1 cellular context compared by ENCODE assay signal in genomic region chr5:10249948-10250803, GRCh38.
TF ChIP-seq lines count a peak whose summit lies in the region.

TSS of gene CCT5 (plus strand) at chr5:10250280. CDS start at chr5:10250341, 61 bp downstream.

TF ChIP-seq in HEK293, 187 proteins besides CTCF, POLR2A, EP300 and RAD21 (continued from another document and continues in another):
- no peak; the same call in 1 of the 2 replicates for TF ChIP-seq ZNF513 (tag by site-specific recombination; IDR thresholded peaks at IDR 0.05)
- TF ChIP-seq ZNF19 (tag by site-specific recombination; IDR thresholded peaks at IDR 0.05; ENCODE audit: low read depth) = no peak
- no peak for TF ChIP-seq ZNF16 (tag by site-specific recombination; IDR thresholded peaks at IDR 0.05; ENCODE audit: low read depth)
- no peak for TF ChIP-seq ZNF548 (tag by site-specific recombination; IDR thresholded peaks at IDR 0.05)
- peak; percentile 89; the same call in 1 of the 2 replicates for TF ChIP-seq ZBTB48 (tag by site-specific recombination; IDR thresholded peaks at IDR 0.05)
- TF ChIP-seq ZBTB11 (tag by site-specific recombination; conservative IDR thresholded peaks at IDR 0.05; ENCODE audit: low read depth) = peak; percentile 94
- no peak for TF ChIP-seq ZNF658 (tag by site-specific recombination; IDR thresholded peaks at IDR 0.05)
- TF ChIP-seq ZNF629 (tag by site-specific recombination; IDR thresholded peaks at IDR 0.05) = peak; percentile 49; the same call in 1 of the 2 replicates
- TF ChIP-seq ZBTB44 (tag by site-specific recombination; IDR thresholded peaks at IDR 0.05) = peak; percentile 86
- TF ChIP-seq ZNF37A (tag by site-specific recombination; IDR thresholded peaks at IDR 0.05) = no peak
- TF ChIP-seq OVOL3 (tag by site-specific recombination; IDR thresholded peaks at IDR 0.05) = peak; percentile 85
- no peak; the same call in 1 of the 2 replicates for TF ChIP-seq ZNF391 (tag by site-specific recombination; IDR thresholded peaks at IDR 0.05; ENCODE audit: borderline replicate concordance, low read depth)
- no peak for TF ChIP-seq ZNF747 (tag by site-specific recombination; IDR thresholded peaks at IDR 0.05)
- no peak for TF ChIP-seq ZNF175 (tag by site-specific recombination; IDR thresholded peaks at IDR 0.05)
- TF ChIP-seq BCL6B (tag by site-specific recombination; IDR thresholded peaks at IDR 0.05) = no peak
- TF ChIP-seq GLIS2 (tag by site-specific recombination; IDR thresholded peaks at IDR 0.05) = no peak; the same call in 1 of the 2 replicates
- TF ChIP-seq ZNF449 (tag by site-specific recombination; IDR thresholded peaks at IDR 0.05) = no peak
- TF ChIP-seq KLF17 (tag by site-specific recombination; IDR thresholded peaks at IDR 0.05) = no peak; the same call in 1 of the 2 replicates
- TF ChIP-seq ZNF404 (tag by site-specific recombination; IDR thresholded peaks at IDR 0.05) = no peak
- TF ChIP-seq ZNF677 (tag by site-specific recombination; IDR thresholded peaks at IDR 0.05) = no peak
- TF ChIP-seq ZNF837 (tag by site-specific recombination; IDR thresholded peaks at IDR 0.05) = no peak
- TF ChIP-seq ZNF2 (tag by site-specific recombination; IDR thresholded peaks at IDR 0.05) = no peak
- no peak for TF ChIP-seq ZNF214 (tag by site-specific recombination; IDR thresholded peaks at IDR 0.05; ENCODE audit: borderline replicate concordance)
- TF ChIP-seq ZNF223 (tag by site-specific recombination; IDR thresholded peaks at IDR 0.05) = no peak
- TF ChIP-seq ZNF184 (tag by site-specific recombination; IDR thresholded peaks at IDR 0.05) = no peak
- TF ChIP-seq ZNF211 (tag by site-specific recombination; IDR thresholded peaks at IDR 0.05; ENCODE audit: low read depth) = no peak
- no peak; the same call in 1 of the 2 replicates for TF ChIP-seq PRDM4 (tag by site-specific recombination; IDR thresholded peaks at IDR 0.05)
- TF ChIP-seq ZNF610 (tag by site-specific recombination; IDR thresholded peaks at IDR 0.05; ENCODE audit: borderline replicate concordance) = peak; percentile 95
- no peak for TF ChIP-seq ZNF280C (tag by site-specific recombination; IDR thresholded peaks at IDR 0.05)
- no peak for TF ChIP-seq ZSCAN4 (tag by site-specific recombination; IDR thresholded peaks at IDR 0.05)
- TF ChIP-seq ZNF560 (tag by site-specific recombination; IDR thresholded peaks at IDR 0.05; ENCODE audit: borderline replicate concordance) = no peak
- peak; percentile 71 for TF ChIP-seq ZNF660 (tag by site-specific recombination; IDR thresholded peaks at IDR 0.05)
- peak; percentile 84 for TF ChIP-seq SCRT2 (tag by site-specific recombination; IDR thresholded peaks at IDR 0.05)
- TF ChIP-seq ZNF335 (tag by site-specific recombination; conservative IDR thresholded peaks at IDR 0.05) = peak; percentile 98
- no peak for TF ChIP-seq SETDB1 (IDR thresholded peaks at IDR 0.05; ENCODE audit: insufficient read length, low read length)
- no peak for TF ChIP-seq REST (tag by site-specific recombination; IDR thresholded peaks at IDR 0.05)
- peak; percentile 38; the same call in 1 of the 2 replicates for TF ChIP-seq ZBTB20 (tag by site-specific recombination; IDR thresholded peaks at IDR 0.05)
- TF ChIP-seq ZFP41 (tag by site-specific recombination; IDR thresholded peaks at IDR 0.05; ENCODE audit: borderline replicate concordance) = no peak
- no peak for TF ChIP-seq ZNF292 (tag by site-specific recombination; IDR thresholded peaks at IDR 0.05; ENCODE audit: borderline replicate concordance, low read depth)
- peak; percentile 75 for TF ChIP-seq ZXDB (tag by site-specific recombination; IDR thresholded peaks at IDR 0.05)
